ENCODE assay signal across 1 cellular context in the genomic region with DNA sequence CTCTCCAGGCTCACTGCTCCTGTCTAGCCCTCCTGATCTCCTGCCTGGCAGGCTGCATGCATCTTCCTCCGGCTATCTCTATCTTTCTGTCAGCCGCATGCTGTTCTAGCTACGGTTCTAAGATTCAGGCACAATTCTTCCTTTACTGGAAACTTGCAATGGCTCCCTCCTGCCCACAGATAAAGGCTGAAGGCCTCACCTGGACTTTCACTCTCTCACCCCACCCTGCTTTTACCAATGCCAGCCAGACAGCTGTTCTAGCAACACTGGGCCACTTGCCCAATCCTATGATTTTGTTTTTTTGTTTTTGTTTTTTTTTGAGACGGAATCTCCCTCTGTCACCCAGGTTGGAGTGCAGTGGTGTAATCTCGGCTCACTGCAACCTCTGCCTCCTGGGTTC.
TF ChIP-seq lines count a peak whose summit lies in the region.

No MANE protein-coding gene starts in this region.

TF ChIP-seq in IMR-90, 13 proteins besides CTCF, POLR2A, EP300 and RAD21 (continued from another document):
- TF ChIP-seq FOS (IDR thresholded peaks at IDR 0.05; ENCODE audit: low read depth, low read length) (no peak), BHLHE40 (IDR thresholded peaks at IDR 0.05; ENCODE audit: low read depth, low read length) (no peak), MAZ (IDR thresholded peaks at IDR 0.05; ENCODE audit: borderline replicate concordance, low read depth, low read length) (no peak), CEBPB (IDR thresholded peaks at IDR 0.05; ENCODE audit: low read depth, low read length) (no peak), NFE2L2 (IDR thresholded peaks at IDR 0.05; ENCODE audit: low read depth, low read length) (no peak), SMC3 (IDR thresholded peaks at IDR 0.05; ENCODE audit: low read depth, low read length) (no peak)
- TF ChIP-seq, protein P1, sequence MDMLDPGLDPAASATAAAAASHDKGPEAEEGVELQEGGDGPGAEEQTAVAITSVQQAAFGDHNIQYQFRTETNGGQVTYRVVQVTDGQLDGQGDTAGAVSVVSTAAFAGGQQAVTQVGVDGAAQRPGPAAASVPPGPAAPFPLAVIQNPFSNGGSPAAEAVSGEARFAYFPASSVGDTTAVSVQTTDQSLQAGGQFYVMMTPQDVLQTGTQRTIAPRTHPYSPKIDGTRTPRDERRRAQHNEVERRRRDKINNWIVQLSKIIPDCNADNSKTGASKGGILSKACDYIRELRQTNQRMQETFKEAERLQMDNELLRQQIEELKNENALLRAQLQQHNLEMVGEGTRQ (IDR thresholded peaks at IDR 0.05; ENCODE audit: low read depth, low read length), result no peak
